In genomic region chr5:168706655-168707069, GRCh38 we compare ENCODE assay signal across 9 cellular contexts.
DNase-seq lines count a peak whose midpoint lies in the region; ATAC-seq and TF ChIP-seq lines count a peak whose summit lies in the region.
"Had no signal": no experiment of that assay in that cellular context is flagged by ENCODE, and none has a peak within 500 bp of the region (broad histone marks: within the 10 kb centered on the region; RNA-seq: fewer than 3 reads in every experiment).

No MANE protein-coding gene starts in this region.

- intact Hi-C loops in ascending aorta (cut with DNase I), result loop anchor here (5.0 kb wide), 1 partner anchor 281 kb away; no protein-coding TSS in a partner anchor
- intact Hi-C loops in tibial artery (cut with DNase I; ENCODE audit: low total_unique reads), result no loop called here

- H3K9me3 ChIP-seq in ascending aorta (no peaks in the 10 kb centered on the region), tibial artery (no peaks in the 10 kb centered on the region)

- ATAC-seq in GM19452 (IDR thresholded peaks at IDR 0.05; ENCODE audit: unreplicated experiment), result no peak
- no peak for ATAC-seq in HG03108 (IDR thresholded peaks at IDR 0.05; ENCODE audit: unreplicated experiment)

- peak; percentile 44 to 71 (median 53) for TF ChIP-seq CTCF in ascending aorta (IDR thresholded peaks at IDR 0.05)
- TF ChIP-seq CTCF in tibial artery (IDR thresholded peaks at IDR 0.05), result peak; percentile 42 to 55

- H3K27me3 ChIP-seq in ascending aorta (no peaks in the 10 kb centered on the region), tibial artery (no peaks in the 10 kb centered on the region)

- no peak overlapping the region for H3K4me3 ChIP-seq in ascending aorta
- H3K4me3 ChIP-seq in tibial artery, result no peak overlapping the region

- H3K27ac ChIP-seq in ascending aorta, result no peak overlapping the region
- no peak overlapping the region for H3K27ac ChIP-seq in tibial artery

- H3K4me1 ChIP-seq in ascending aorta, result no peaks in the 10 kb centered on the region
- no peaks in the 10 kb centered on the region for H3K4me1 ChIP-seq in tibial artery

- DNase-seq in activated T-cell treated with anti-CD3 and anti-CD28 coated beads for 48 hours (ENCODE audit: low read depth) (peak; percentile 23), NCI-H1092 treated with DMSO at 0.1 percent for 48 hours (lab: John Stamatoyannopoulos, UW) (peak; percentile 12), ascending aorta (ENCODE audit: low spot score in 2 of 2) (no peak), inferior parietal cortex (ENCODE audit: extremely low spot score) (peak; percentile 74), tibial artery (peak in 1 of 2 donors; percentile 72)
- DNase-seq in activated T-cell treated with anti-CD3 and anti-CD28 coated beads, Interleukin-2, amount 50 U/mL, for 1 hour, result no peak
- DNase-seq: activated naive CD8-positive, alpha-beta T cell treated with anti-CD3 and anti-CD28 coated beads, Interleukin-2, amount 10 ng/mL, durations not matched to agents 7 days and 5 days had no signal

- H3K36me3 ChIP-seq in ascending aorta (peaks cover 1 to 4% of the 10 kb centered on the region in 2 donors), tibial artery (peaks cover 0 to 17% (median 6%) of the 10 kb centered on the region in 3 donors)

Comparison
In these comparisons a context has a peak if more than half of its experiments do, and no peak if none do; other contexts are left out.
1. DNase-seq: peak in activated T-cell treated with anti-CD3 and anti-CD28 coated beads for 48 hours (single experiment), NCI-H1092 treated with DMSO at 0.1 percent for 48 hours (single experiment) and inferior parietal cortex (single experiment); none in activated T-cell treated with anti-CD3 and anti-CD28 coated beads, Interleukin-2, amount 50 U/mL, for 1 hour (single experiment) and ascending aorta (0 of 2).